Comparison of ENCODE assay signal across 15 cellular contexts in the genomic region with DNA sequence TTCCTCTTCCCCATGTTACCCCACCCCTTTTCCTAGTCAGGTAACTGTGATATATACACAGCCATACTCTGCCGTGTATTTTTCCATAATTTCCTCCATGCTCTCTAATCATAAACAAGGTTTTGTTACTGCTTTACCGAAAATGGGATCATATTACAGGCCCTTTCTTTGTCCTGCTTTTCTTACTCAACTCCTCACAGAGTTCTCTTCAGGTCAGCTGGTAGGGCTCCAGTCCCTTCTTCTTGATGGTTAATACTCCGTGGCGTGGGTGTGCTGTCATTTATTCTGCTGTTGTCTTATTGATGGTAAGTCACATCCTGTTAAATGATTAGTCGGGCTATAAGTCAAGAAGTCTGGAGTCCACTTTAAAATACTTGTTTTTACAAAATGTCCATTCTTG. TPM values are rescaled to one million over a fixed set of nuclear protein-coding genes. Genes with fewer than 3 reads are reported as not detected.
A peak's percentile ranks its signal among the peaks of the same experiment; 100 is the strongest.
DNase-seq lines count a peak whose midpoint lies in the region; ATAC-seq and TF ChIP-seq lines count a peak whose summit lies in the region.
"Had no signal": no experiment of that assay in that cellular context is flagged by ENCODE, and none has a peak within 500 bp of the region (broad histone marks: within the 10 kb centered on the region; RNA-seq: fewer than 3 reads in every experiment).

No MANE protein-coding gene starts in this region.

- CTCF ChIA-PET in WTC11 (lab: Charles Lee), result no interaction called here

- WGBS in sigmoid colon, 2 donors, result 55 to 60% methylated on average over 5 of the region's 5 CpGs

- DNase-seq in DMS153 (lab: John Stamatoyannopoulos, UW), result peak; percentile 4
- DNase-seq in DMS153 treated with DMSO at 0.1 percent for 48 hours (lab: John Stamatoyannopoulos, UW; ENCODE audit: unreplicated experiment), result no peak
- DNase-seq in NCI-H2171 treated with DMSO at 0.1 percent for 48 hours (lab: John Stamatoyannopoulos, UW), result peak; percentile 50
- peak; percentile 60 to 79 for DNase-seq in fibroblast of lung (ENCODE audit: low read depth in 2 of 2)
- DNase-seq in sigmoid colon, result no peak
- DNase-seq in WTC11 (ENCODE audit: low spot score), result no peak
- no peak for DNase-seq in amygdala (lab: John Stamatoyannopoulos, UW)
- DNase-seq: 8988T; anterior cingulate cortex; NCI-H1694 treated with DMSO at 0.1 percent for 48 hours; stimulated activated CD4-positive, alpha-beta T cell treated with anti-CD3 and anti-CD28 coated beads, Interleukin-4, amount 100 ng/mL, for 24 hours; stomach had no signal

- no peak overlapping the region for H3K4me3 Mint-ChIP-seq in WTC11

- no peaks in the 10 kb centered on the region for H3K27me3 ChIP-seq in fibroblast of lung (ENCODE audit: control insufficient read depth, insufficient read depth, low read length)
- H3K27me3 ChIP-seq in sigmoid colon, result no peaks in the 10 kb centered on the region
- H3K27me3 ChIP-seq: ovary, stomach had no signal

- TF ChIP-seq EP300 in sigmoid colon (IDR thresholded peaks at IDR 0.05), result no peak

- H3K4me3 ChIP-seq in fibroblast of lung (replicated peaks in 1 of 4; ENCODE audit: control extremely low read depth in 1 of 4, insufficient read depth in 1 of 4, low read depth in 3 of 4, low read length in 4 of 4) (no peak overlapping the region), sigmoid colon (no peak overlapping the region)
- H3K4me3 ChIP-seq: ovary, stomach had no signal

- H2AFZ ChIP-seq in fibroblast of lung (ENCODE audit: low read length), result no peak overlapping the region

- H4K20me1 ChIP-seq in fibroblast of lung (ENCODE audit: control insufficient read depth, extremely low read depth, insufficient read depth, low read length), result no peaks in the 10 kb centered on the region

- H3K4me1 Mint-ChIP-seq in WTC11, result peaks cover 4% of the 10 kb centered on the region

- no peak overlapping the region for H3K4me2 ChIP-seq in fibroblast of lung (ENCODE audit: extremely low read depth, insufficient read depth, low read length)

- H3K9me3 Mint-ChIP-seq in WTC11, result peaks cover 4% of the 10 kb centered on the region

- H3K4me1 ChIP-seq in fibroblast of lung (ENCODE audit: control insufficient read depth, extremely low read depth, insufficient read depth, low read length) (peaks cover 12% of the 10 kb centered on the region), sigmoid colon (peaks cover 0 to 21% (median 15%) of the 10 kb centered on the region in 4 donors)

- peaks cover 3% of the 10 kb centered on the region for H3K36me3 ChIP-seq in fibroblast of lung (ENCODE audit: control insufficient read depth, insufficient read depth, low read length)
- peaks cover 0 to 13% (median 3%) of the 10 kb centered on the region in 4 donors for H3K36me3 ChIP-seq in sigmoid colon
- H3K36me3 ChIP-seq: ovary had no signal

- no peak for TF ChIP-seq CTCF in fibroblast of lung (conservative IDR thresholded peaks at IDR 0.05 in 1 of 2, IDR thresholded peaks at IDR 0.05 in 1 of 2; ENCODE audit: low read depth in 1 of 2, low read length in 2 of 2)
- no peak for TF ChIP-seq CTCF in sigmoid colon (IDR thresholded peaks at IDR 0.05)
- no peak for TF ChIP-seq CTCF in WTC11 (IDR thresholded peaks at IDR 0.05)

- ATAC-seq in HG03457 (IDR thresholded peaks at IDR 0.05; ENCODE audit: unreplicated experiment) (no peak), WTC11 (no peak)

- no peaks in the 10 kb centered on the region for H3K79me2 ChIP-seq in fibroblast of lung (ENCODE audit: control insufficient read depth, insufficient read depth, low read length)

- H3K27me3 Mint-ChIP-seq in WTC11 (ENCODE audit: low read depth), result no peaks in the 10 kb centered on the region

- TF ChIP-seq POLR2A in sigmoid colon (IDR thresholded peaks at IDR 0.05), result no peak

- H3K36me3 Mint-ChIP-seq in WTC11, result no peaks in the 10 kb centered on the region

- H3K9ac ChIP-seq in fibroblast of lung (ENCODE audit: insufficient read depth, low read length), result no peak overlapping the region

- H3K27ac ChIP-seq in fibroblast of lung (ENCODE audit: insufficient read depth, low read length) (no peak overlapping the region), sigmoid colon (peak overlapping the region in 3 of 4 donors; percentile 12 to 59 (median 19))
- H3K27ac ChIP-seq: epithelial cell of prostate, ovary had no signal

- H3K27ac Mint-ChIP-seq in WTC11, result no peak overlapping the region

- intact Hi-C loops in sigmoid colon (cut with DNase I), result no loop called here

- POLR2A ChIA-PET in WTC11 (lab: Charles Lee), result interaction anchor here (1.0 kb wide), 1 partner anchor 89 kb away, joined by 3 read pairs; no protein-coding TSS in a partner anchor

- no peaks in the 10 kb centered on the region for H3K9me3 ChIP-seq in fibroblast of lung (ENCODE audit: control insufficient read depth, insufficient read depth, low read depth, low read length)
- H3K9me3 ChIP-seq in sigmoid colon, result no peaks in the 10 kb centered on the region
- H3K9me3 ChIP-seq: ovary, stomach had no signal

TF ChIP-seq in WTC11, 78 proteins besides CTCF, POLR2A, EP300 and RAD21 (continues in another document):
- TF ChIP-seq ESRRA (CRISPR knock-in tag; IDR thresholded peaks at IDR 0.05; ENCODE audit: borderline replicate concordance) (no peak), CREM (CRISPR knock-in tag; IDR thresholded peaks at IDR 0.05) (no peak), JUN (CRISPR knock-in tag; IDR thresholded peaks at IDR 0.05) (no peak), ZNF416 (CRISPR knock-in tag; IDR thresholded peaks at IDR 0.05) (no peak), ZNF317 (CRISPR knock-in tag; IDR thresholded peaks at IDR 0.05; ENCODE audit: borderline replicate concordance, low read depth) (no peak)
- TF ChIP-seq, protein P1, sequence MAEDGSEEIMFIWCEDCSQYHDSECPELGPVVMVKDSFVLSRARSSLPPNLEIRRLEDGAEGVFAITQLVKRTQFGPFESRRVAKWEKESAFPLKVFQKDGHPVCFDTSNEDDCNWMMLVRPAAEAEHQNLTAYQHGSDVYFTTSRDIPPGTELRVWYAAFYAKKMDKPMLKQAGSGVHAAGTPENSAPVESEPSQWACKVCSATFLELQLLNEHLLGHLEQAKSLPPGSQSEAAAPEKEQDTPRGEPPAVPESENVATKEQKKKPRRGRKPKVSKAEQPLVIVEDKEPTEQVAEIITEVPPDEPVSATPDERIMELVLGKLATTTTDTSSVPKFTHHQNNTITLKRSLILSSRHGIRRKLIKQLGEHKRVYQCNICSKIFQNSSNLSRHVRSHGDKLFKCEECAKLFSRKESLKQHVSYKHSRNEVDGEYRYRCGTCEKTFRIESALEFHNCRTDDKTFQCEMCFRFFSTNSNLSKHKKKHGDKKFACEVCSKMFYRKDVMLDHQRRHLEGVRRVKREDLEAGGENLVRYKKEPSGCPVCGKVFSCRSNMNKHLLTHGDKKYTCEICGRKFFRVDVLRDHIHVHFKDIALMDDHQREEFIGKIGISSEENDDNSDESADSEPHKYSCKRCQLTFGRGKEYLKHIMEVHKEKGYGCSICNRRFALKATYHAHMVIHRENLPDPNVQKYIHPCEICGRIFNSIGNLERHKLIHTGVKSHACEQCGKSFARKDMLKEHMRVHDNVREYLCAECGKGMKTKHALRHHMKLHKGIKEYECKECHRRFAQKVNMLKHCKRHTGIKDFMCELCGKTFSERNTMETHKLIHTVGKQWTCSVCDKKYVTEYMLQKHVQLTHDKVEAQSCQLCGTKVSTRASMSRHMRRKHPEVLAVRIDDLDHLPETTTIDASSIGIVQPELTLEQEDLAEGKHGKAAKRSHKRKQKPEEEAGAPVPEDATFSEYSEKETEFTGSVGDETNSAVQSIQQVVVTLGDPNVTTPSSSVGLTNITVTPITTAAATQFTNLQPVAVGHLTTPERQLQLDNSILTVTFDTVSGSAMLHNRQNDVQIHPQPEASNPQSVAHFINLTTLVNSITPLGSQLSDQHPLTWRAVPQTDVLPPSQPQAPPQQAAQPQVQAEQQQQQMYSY (CRISPR knock-in tag; IDR thresholded peaks at IDR 0.05), result no peak

RNA-seq across cellular contexts. Expression of a gene that starts 24.9 kb away (rescaled TPM):
- total RNA-seq in fibroblast of lung (0.26 TPM in 1 of 2 replicates, not detected in the other), sigmoid colon (10 to 100 TPM in 3 of 4 donors, 1 to 10 TPM in 1; 2.9 to 50.7 (median 15.4) TPM), WTC11 (2021) (0.09 to 0.17 TPM in 2 of 3 replicates, not detected in the other)
- polyA plus RNA-seq in fibroblast of lung (0.09 and 0.67 TPM in 2 replicates), sigmoid colon (1 to 10 TPM in 2 of 3 donors, under 1 TPM in 1; 0.85 to 1.8 (median 1.2) TPM)
- polyA plus RNA-seq in fibroblast of lung (2012), result 0.14 and 1.4 TPM in 2 replicates
- polyA minus RNA-seq in fibroblast of lung (ENCODE audit: low replicate concordance), result not detected in 2 replicates

RNA-seq across cellular contexts. Expression of a gene that starts 43.9 kb away (rescaled TPM):
- total RNA-seq in fibroblast of lung (37.8 and 47.1 TPM in 2 replicates), sigmoid colon (10 to 100 TPM; 37.3 to 51.4 (median 44.3) TPM), WTC11 (2021) (13.2 to 15.6 TPM (median 15.0 TPM) in 3 replicates)
- polyA plus RNA-seq in fibroblast of lung (58.8 and 66.7 TPM in 2 replicates), sigmoid colon (10 to 100 TPM in 2 of 3 donors, 1 to 10 TPM in 1; 5.5 to 36.6 (median 10.8) TPM)
- 51.8 and 63.6 TPM in 2 replicates for polyA plus RNA-seq in fibroblast of lung (2012)
- 60.9 and 68.1 TPM in 2 replicates for polyA minus RNA-seq in fibroblast of lung (ENCODE audit: low replicate concordance)

RNA-seq across cellular contexts. Expression of a gene that starts 55.0 kb away (rescaled TPM):
- total RNA-seq in fibroblast of lung, result 12.8 and 17.5 TPM in 2 replicates
- 30.6 and 37.6 TPM in 2 replicates for polyA plus RNA-seq in fibroblast of lung
- polyA plus RNA-seq in fibroblast of lung (2012), result 21.8 and 31.9 TPM in 2 replicates
- polyA minus RNA-seq in fibroblast of lung (ENCODE audit: low replicate concordance), result 5.4 and 21.2 TPM in 2 replicates
- total RNA-seq in sigmoid colon, result 10 to 100 TPM; 13.5 to 22.9 (median 18.5) TPM
- polyA plus RNA-seq in sigmoid colon, result 10 to 100 TPM; 13.2 to 28.0 (median 16.0) TPM
- total RNA-seq in WTC11 (2021), result 64.2 to 69.8 TPM (median 66.6 TPM) in 3 replicates

RNA-seq across cellular contexts. Expression of a gene that starts 56.4 kb away (rescaled TPM):
- total RNA-seq in fibroblast of lung (166 and 222 TPM in 2 replicates), sigmoid colon (100 to 1,000 TPM; 163 to 198 (median 195) TPM), WTC11 (2021) (198 to 207 TPM (median 204 TPM) in 3 replicates)
- polyA plus RNA-seq in fibroblast of lung (131 and 153 TPM in 2 replicates), sigmoid colon (100 to 1,000 TPM; 141 to 150 (median 150) TPM)
- 196 and 242 TPM in 2 replicates for polyA plus RNA-seq in fibroblast of lung (2012)
- 262 and 308 TPM in 2 replicates for polyA minus RNA-seq in fibroblast of lung (ENCODE audit: low replicate concordance)

Comparison
In these comparisons a context has a peak if more than half of its experiments do, and no peak if none do; other contexts are left out.
1. DNase-seq: peak in DMS153 (single experiment), NCI-H2171 treated with DMSO at 0.1 percent for 48 hours (single experiment) and fibroblast of lung (2 of 2); none in DMS153 treated with DMSO at 0.1 percent for 48 hours (single experiment), sigmoid colon (single experiment), WTC11 (single experiment) and amygdala (0 of 56).